Comparison of ENCODE assay signal across 9 cellular contexts in the genomic region with DNA sequence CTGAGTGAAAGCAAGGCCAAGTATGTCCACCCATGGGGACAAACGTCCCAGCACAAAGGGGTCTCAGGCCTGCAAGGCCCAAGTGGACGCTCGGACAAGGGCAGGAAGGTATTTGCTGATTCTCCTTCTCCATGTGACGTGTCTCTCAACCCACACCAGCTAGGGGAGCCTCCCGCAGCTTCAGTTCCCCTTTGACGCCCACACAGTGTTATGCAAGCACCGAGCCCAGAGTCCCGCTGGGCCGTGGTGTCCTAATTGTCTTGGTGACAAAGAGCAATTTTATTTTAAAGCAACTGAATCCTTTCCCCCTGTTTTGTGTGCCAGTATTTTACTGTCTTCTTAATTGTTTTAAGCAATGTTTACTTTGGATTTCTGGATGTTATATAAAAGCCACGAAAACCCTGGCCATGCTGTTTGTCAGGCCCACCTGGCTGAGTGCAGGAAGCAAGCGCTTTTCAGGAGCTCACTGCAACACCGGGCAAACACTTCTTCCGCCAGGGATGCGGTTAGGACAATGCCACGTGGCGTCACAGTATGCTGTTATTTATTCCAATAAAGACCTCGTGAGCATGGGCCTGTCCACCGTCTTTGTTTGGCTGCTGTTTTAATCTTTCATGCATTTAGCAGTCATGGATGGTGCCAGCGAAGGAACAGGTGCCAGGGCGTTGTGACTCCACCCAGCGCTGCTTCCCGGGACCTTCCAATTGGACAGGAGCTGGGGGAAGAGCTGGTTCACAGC. TPM values are rescaled to one million over a fixed set of nuclear protein-coding genes. Genes with fewer than 3 reads are reported as not detected.
A peak's percentile ranks its signal among the peaks of the same experiment; 100 is the strongest.
DNase-seq lines count a peak whose midpoint lies in the region; ATAC-seq and TF ChIP-seq lines count a peak whose summit lies in the region.
"Had no signal": no experiment of that assay in that cellular context is flagged by ENCODE, and none has a peak within 500 bp of the region (broad histone marks: within the 10 kb centered on the region; RNA-seq: fewer than 3 reads in every experiment).

No MANE protein-coding gene starts in this region.

- ATAC-seq in HG02981 (IDR thresholded peaks at IDR 0.05; ENCODE audit: unreplicated experiment) = peak; percentile 54
- ATAC-seq in left lobe of liver = peak; percentile 71
- ATAC-seq in HG03469 (IDR thresholded peaks at IDR 0.05; ENCODE audit: unreplicated experiment) = no peak
- no peak for ATAC-seq in HG03039 (IDR thresholded peaks at IDR 0.05; ENCODE audit: unreplicated experiment)

- DNase-seq in GM12865 (ENCODE audit: low read depth) (peak; percentile 67), SKM-1 (lab: John Stamatoyannopoulos, UW; ENCODE audit: unreplicated experiment) (peak; percentile 92), left lobe of liver (ENCODE audit: low spot score) (no peak), NCI-H1930 (lab: John Stamatoyannopoulos, UW) (no peak), NCI-H82 (lab: John Stamatoyannopoulos, UW) (no peak)

- no peak for TF ChIP-seq CTCF in GM12865 (IDR thresholded peaks at IDR 0.05; ENCODE audit: insufficient read depth, low read depth, low read length, missing control alignments)

- no peak overlapping the region for H3K4me3 ChIP-seq in GM12865 (ENCODE audit: low read depth, low read length)

RNA-seq across cellular contexts. Expression of a gene that starts 8.2 kb away (rescaled TPM):
- total RNA-seq in left lobe of liver = 3.9 TPM
- total RNA-seq: kidney epithelial cell had no signal

Comparison
In these comparisons a context has a peak if more than half of its experiments do, and no peak if none do; other contexts are left out.
1. DNase-seq: peak in GM12865 (single experiment) and SKM-1 (single experiment); none in left lobe of liver (single experiment), NCI-H1930 (0 of 2) and NCI-H82 (single experiment).
2. ATAC-seq: peak in HG02981 (single experiment) and left lobe of liver (single experiment); none in HG03469 (single experiment) and HG03039 (single experiment).